ENCODE assay signal across 8 cellular contexts in the genomic region with DNA sequence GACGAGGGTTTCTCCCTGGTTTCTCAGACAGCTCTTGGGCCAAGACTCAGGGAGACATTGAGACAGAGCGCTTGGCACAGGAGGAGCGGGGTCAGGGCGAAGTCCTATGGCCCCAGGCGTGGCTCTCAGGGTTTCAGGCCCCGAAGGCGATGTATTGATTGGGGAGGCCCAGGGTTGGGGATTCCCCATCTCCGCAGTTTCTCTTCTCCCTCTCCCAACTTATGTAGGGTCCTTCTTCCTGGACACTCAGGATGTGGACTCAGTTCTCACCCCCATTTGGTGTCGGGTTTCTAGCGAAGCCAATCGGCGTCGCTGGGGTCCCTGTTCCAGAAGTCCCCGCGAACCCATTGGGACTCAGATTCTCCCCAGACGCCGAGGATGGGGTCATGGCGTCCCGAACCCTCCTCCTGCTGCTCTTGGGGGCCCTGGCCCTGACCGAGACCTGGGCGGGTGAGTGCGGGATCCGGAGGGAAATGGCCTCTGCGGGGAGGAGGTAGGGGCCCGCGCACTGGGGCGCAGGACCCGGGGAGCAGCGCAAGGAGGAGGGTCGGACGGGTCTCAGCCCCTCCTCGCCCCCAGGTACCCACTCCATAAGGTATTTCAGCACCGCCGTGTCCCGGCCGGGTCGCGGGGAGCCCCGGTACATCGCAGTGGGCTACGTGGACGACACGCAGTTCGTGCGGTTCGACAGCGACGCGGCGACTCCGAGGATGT. TPM values are rescaled to one million over a fixed set of nuclear protein-coding genes. Genes with fewer than 3 reads are reported as not detected.
A peak's percentile ranks its signal among the peaks of the same experiment; 100 is the strongest.
DNase-seq lines count a peak whose midpoint lies in the region; ATAC-seq and TF ChIP-seq lines count a peak whose summit lies in the region.

No MANE protein-coding gene starts in this region.

- H3K4me3 Mint-ChIP-seq in CD14-positive monocyte, result peak overlapping the region in 1 of 2 donors; percentile 89
- peak overlapping the region; percentile 95 for H3K4me3 Mint-ChIP-seq in T-helper 17 cell

- no peaks in the 10 kb centered on the region for H3K27me3 Mint-ChIP-seq in CD14-positive monocyte (ENCODE audit: low read depth in 3 of 3)
- no peaks in the 10 kb centered on the region for H3K27me3 Mint-ChIP-seq in T-helper 17 cell

- H3K4me1 Mint-ChIP-seq in CD14-positive monocyte, result peaks cover 31% of the 10 kb centered on the region
- peaks cover 8% of the 10 kb centered on the region for H3K4me1 Mint-ChIP-seq in T-helper 17 cell

- DNase-seq in CD14-positive monocyte (ENCODE audit: low spot score) (no peak), HAP-1 (ENCODE audit: low spot score in 2 of 2) (no peak), T-helper 17 cell (peak in 1 of 3 donors; percentile 35), epithelial cell of esophagus (ENCODE audit: low read depth) (peak; percentile 18), GOT3 (lab: John Stamatoyannopoulos, UW) (no peak), globus pallidus (ENCODE audit: low spot score) (no peak), SK-N-DZ (ENCODE audit: low spot score) (no peak)

- H3K27me3 ChIP-seq in HAP-1 (ENCODE audit: low read depth) (0 out of 2 replicates have a peak, but pooled peaks cover 2% of the 10 kb centered on the region), neutrophil (no peaks in the 10 kb centered on the region)

- H3K4me1 ChIP-seq in HAP-1 (peaks cover 3% of the 10 kb centered on the region), neutrophil (ENCODE audit: control insufficient read depth in 1 of 2, insufficient read depth in 1 of 2, low read depth in 1 of 2, low read length in 1 of 2) (peaks cover 11% of the 10 kb centered on the region in 2 experiments)

- H3K27ac Mint-ChIP-seq in CD14-positive monocyte, result peak overlapping the region in 6 of 7 donors; percentile 94 to 99 (median 96)
- peak overlapping the region; percentile 90 for H3K27ac Mint-ChIP-seq in T-helper 17 cell

- H3K9me3 ChIP-seq in HAP-1 (no peaks in the 10 kb centered on the region), T-helper 17 cell (ENCODE audit: control insufficient read depth, low read length, poor library complexity, severe bottlenecking) (no peaks in the 10 kb centered on the region), neutrophil (no peaks in the 10 kb centered on the region)

- peak overlapping the region; percentile 85 for H3K27ac ChIP-seq in neutrophil

- no peaks in the 10 kb centered on the region for H3K9me3 Mint-ChIP-seq in CD14-positive monocyte

- H3K4me3 ChIP-seq in HAP-1 (peak overlapping the region; percentile 22; the same call in 1 of the 2 replicates), epithelial cell of esophagus (ENCODE audit: low read length) (peak overlapping the region; percentile 60), neutrophil (ENCODE audit: low read depth in 1 of 2, low read length in 1 of 2) (peak overlapping the region; percentile 74 to 89)

- TF ChIP-seq CTCF in CD14-positive monocyte (IDR thresholded peaks at IDR 0.05) (no peak), epithelial cell of esophagus (IDR thresholded peaks at IDR 0.05; ENCODE audit: insufficient read depth, low read depth, low read length, missing control alignments) (no peak), neutrophil (IDR thresholded peaks at IDR 0.05) (no peak)

- intact Hi-C loops in CD14-positive monocyte (cut with micrococcal nuclease), result loop anchor here (2.0 to 10.0 kb wide), 3 partner anchors 15 to 139 kb away; a partner anchor contains a TSS

- no peaks in the 10 kb centered on the region for H3K36me3 ChIP-seq in HAP-1 (replicated peaks)
- H3K36me3 ChIP-seq in neutrophil, result no peaks in the 10 kb centered on the region

- in situ Hi-C loops in HAP-1 (cut with MboI; ENCODE audit: low sequenced_read_pairs), result no loop called here

- peak; percentile 55 for ATAC-seq in T-helper 17 cell

- H3K36me3 Mint-ChIP-seq in CD14-positive monocyte (peaks cover 6 to 8% of the 10 kb centered on the region in 2 donors), T-helper 17 cell (ENCODE audit: low read depth) (no peaks in the 10 kb centered on the region)

RNA-seq across cellular contexts. Expression of a gene that starts 16.1 kb away (rescaled TPM):
- polyA plus RNA-seq in CD14-positive monocyte, result 1,000 to 10,000 TPM; 1,518 to 2,788 TPM
- 1,000 to 10,000 TPM; 1,960 to 2,242 TPM for total RNA-seq in T-helper 17 cell
- 35.3 and 39.6 TPM in 2 replicates for polyA plus RNA-seq in SK-N-DZ (2014; cell fraction: cytosol; rRNA removed)
- 41.1 and 48.8 TPM in 2 replicates for polyA plus RNA-seq in SK-N-DZ (2014; cell fraction: nucleus; rRNA removed)

Comparison
In these comparisons a context has a peak if more than half of its experiments do, and no peak if none do; other contexts are left out.
1. H3K4me3 ChIP-seq: peak in every context shown above with its lines; median percentile 82 in neutrophil; 60 in epithelial cell of esophagus; 22 in HAP-1.